ENCODE assay signal across 13 cellular contexts in genomic region chr5:77957081-77957480, GRCh38.
"Had no signal": no experiment of that assay in that cellular context is flagged by ENCODE, and none has a peak within 500 bp of the region (broad histone marks: within the 10 kb centered on the region; RNA-seq: fewer than 3 reads in every experiment).

No MANE protein-coding gene starts in this region.

- H3K9me3 Mint-ChIP-seq: activated naive CD4-positive, alpha-beta T cell treated with anti-CD3 and anti-CD28 coated beads for 36 hours; activated T-helper 17 cell treated with anti-CD3 and anti-CD28 coated beads, Interleukin-2, amount 50 U/mL, for 72 hours; natural killer cell treated with Interleukin-12 subunit alpha and Interleukin-12 subunit beta and Interleukin-15 and Interleukin-18, amount 100 ng/mL, for 72 hours; stimulated activated effector memory CD8-positive, alpha-beta T cell treated with anti-CD3 and anti-CD28 coated beads, Interleukin-12 subunit alpha, Interleukin-12 subunit beta, amount 100 ng/mL, for 72 hours had no signal

- DNase-seq: activated CD4-positive, alpha-beta T cell treated with anti-CD3 and anti-CD28 coated beads, Interleukin-2, amount 50 U/mL, for 48 hours; activated naive CD4-positive, alpha-beta T cell treated with anti-CD3 and anti-CD28 coated beads for 36 hours; dermis blood vessel endothelial cell; kidney glomerular epithelial cell; mesenchymal stem cell; T-helper 9 cell; tibial artery had no signal

- H3K27me3 ChIP-seq: ascending aorta had no signal

- H3K36me3 Mint-ChIP-seq: natural killer cell treated with Interleukin-12 subunit alpha and Interleukin-12 subunit beta and Interleukin-15 and Interleukin-18, amount 100 ng/mL, for 72 hours; stimulated activated effector memory CD8-positive, alpha-beta T cell treated with anti-CD3 and anti-CD28 coated beads, Interleukin-12 subunit alpha, Interleukin-12 subunit beta, amount 100 ng/mL, for 72 hours had no signal

- H3K4me3 ChIP-seq: tibial artery had no signal

- H3K27ac ChIP-seq: ascending aorta, gastroesophageal sphincter, tibial artery had no signal

- H3K27ac Mint-ChIP-seq: activated naive CD4-positive, alpha-beta T cell treated with anti-CD3 and anti-CD28 coated beads for 36 hours; activated T-helper 17 cell treated with anti-CD3 and anti-CD28 coated beads, Interleukin-2, amount 50 U/mL, for 72 hours; natural killer cell treated with Interleukin-12 subunit alpha and Interleukin-12 subunit beta and Interleukin-15 and Interleukin-18, amount 100 ng/mL, for 72 hours; stimulated activated effector memory CD8-positive, alpha-beta T cell treated with anti-CD3 and anti-CD28 coated beads, Interleukin-12 subunit alpha, Interleukin-12 subunit beta, amount 100 ng/mL, for 72 hours had no signal

- H3K4me3 Mint-ChIP-seq: activated naive CD4-positive, alpha-beta T cell treated with anti-CD3 and anti-CD28 coated beads for 36 hours; activated T-helper 17 cell treated with anti-CD3 and anti-CD28 coated beads, Interleukin-2, amount 50 U/mL, for 72 hours; natural killer cell treated with Interleukin-12 subunit alpha and Interleukin-12 subunit beta and Interleukin-15 and Interleukin-18, amount 100 ng/mL, for 72 hours; stimulated activated effector memory CD8-positive, alpha-beta T cell treated with anti-CD3 and anti-CD28 coated beads, Interleukin-12 subunit alpha, Interleukin-12 subunit beta, amount 100 ng/mL, for 72 hours had no signal

- H3K36me3 ChIP-seq: ascending aorta, gastroesophageal sphincter, tibial artery had no signal

- FAIRE-seq: bronchial epithelial cell had no signal

- H3K4me1 ChIP-seq: ascending aorta had no signal

- H3K9me3 ChIP-seq: ascending aorta, gastroesophageal sphincter, tibial artery had no signal
